Comparison of ENCODE assay signal across 7 cellular contexts in the genomic region with DNA sequence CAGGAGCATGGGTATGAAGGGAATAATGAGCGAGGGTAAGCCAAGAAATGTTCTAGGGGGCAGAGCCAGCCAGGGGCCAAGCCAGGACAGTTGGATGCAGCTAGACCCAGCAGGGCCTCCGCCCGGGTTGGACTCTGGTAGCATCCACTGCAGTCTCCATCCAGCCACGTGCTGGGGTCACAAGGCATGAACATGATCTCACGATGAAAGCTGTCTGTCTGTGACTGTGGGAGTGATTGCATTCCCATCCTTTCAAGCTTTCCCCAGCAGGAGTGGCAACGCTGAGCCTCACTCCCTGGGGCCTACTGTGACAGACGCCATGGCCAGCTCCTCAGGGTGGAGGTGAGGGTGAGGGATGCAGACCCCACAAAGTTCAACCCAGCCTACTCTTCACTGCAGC.
"Had no signal": no experiment of that assay in that cellular context is flagged by ENCODE, and none has a peak within 500 bp of the region (broad histone marks: within the 10 kb centered on the region; RNA-seq: fewer than 3 reads in every experiment).

No MANE protein-coding gene starts in this region.

- H3K4me3 Mint-ChIP-seq: GM23338, HFFc6, IgD-negative memory B cell had no signal

- FAIRE-seq: HepG2 had no signal

- H3K27ac Mint-ChIP-seq: GM23338, HFFc6, IgD-negative memory B cell had no signal

- ATAC-seq: GM23338, HCT116 had no signal

- H3K4me1 Mint-ChIP-seq: IgD-negative memory B cell had no signal

- DNase-seq: H7, HFFc6, KBM-7 had no signal
